ENCODE assay signal across 1 cellular context in genomic region chr12:64157610-64158009, GRCh38.
TF ChIP-seq lines count a peak whose summit lies in the region.

No MANE protein-coding gene starts in this region.

TF ChIP-seq in GM23338, 12 proteins besides CTCF, POLR2A, EP300 and RAD21 (continued from another document):
- TF ChIP-seq ZNF462 (CRISPR knock-in tag; IDR thresholded peaks at IDR 0.05) (no peak), EZH2phosphoT487 (IDR thresholded peaks at IDR 0.05; ENCODE audit: unreplicated experiment) (no peak), ZNF114 (CRISPR knock-in tag; IDR thresholded peaks at IDR 0.05) (no peak), NANOG (IDR thresholded peaks at IDR 0.05; ENCODE audit: borderline replicate concordance) (no peak), POLR2AphosphoS5 (IDR thresholded peaks at IDR 0.05; ENCODE audit: low read depth) (no peak), JUNB (IDR thresholded peaks at IDR 0.05; ENCODE audit: unreplicated experiment) (no peak), REST (IDR thresholded peaks at IDR 0.05; ENCODE audit: unreplicated experiment) (no peak), ETS1 (IDR thresholded peaks at IDR 0.05) (no peak), EZH2 (IDR thresholded peaks at IDR 0.05; ENCODE audit: low read depth, unreplicated experiment) (no peak), ZNF331 (CRISPR knock-in tag; IDR thresholded peaks at IDR 0.05; ENCODE audit: low read depth) (no peak), CREB1 (CRISPR knock-in tag; IDR thresholded peaks at IDR 0.05; ENCODE audit: low read depth) (no peak)
